Comparison of ENCODE assay signal across 16 cellular contexts in the genomic region with DNA sequence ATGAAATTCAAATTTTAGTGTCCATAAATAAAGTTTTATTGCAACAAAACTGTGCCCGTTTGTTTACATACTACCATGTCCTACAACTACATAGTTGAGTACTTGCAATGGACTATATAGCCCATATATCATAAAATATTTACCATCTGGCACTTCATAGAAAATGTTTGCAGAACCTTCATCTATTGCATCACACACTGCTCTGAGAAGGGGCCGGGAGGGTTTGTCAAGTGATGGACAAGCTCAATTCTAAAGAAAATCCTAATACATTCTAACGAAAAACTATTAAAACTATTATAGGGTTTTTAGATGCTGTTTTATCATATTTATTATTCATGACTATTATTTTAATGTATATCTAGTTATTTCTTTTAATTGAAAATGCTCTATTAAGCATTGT. TPM values are rescaled to one million over a fixed set of nuclear protein-coding genes. Genes with fewer than 3 reads are reported as not detected.
A peak's percentile ranks its signal among the peaks of the same experiment; 100 is the strongest.
DNase-seq lines count a peak whose midpoint lies in the region; FAIRE-seq and TF ChIP-seq lines count a peak whose summit lies in the region.
"Had no signal": no experiment of that assay in that cellular context is flagged by ENCODE, and none has a peak within 500 bp of the region (broad histone marks: within the 10 kb centered on the region; RNA-seq: fewer than 3 reads in every experiment).

No MANE protein-coding gene starts in this region.

- peaks cover 2% of the 10 kb centered on the region for H3K9me3 Mint-ChIP-seq in glutamatergic neuron (ENCODE audit: unreplicated experiment)
- H3K9me3 Mint-ChIP-seq: HFFc6 had no signal

- FAIRE-seq in TTC549 (lab: Jason Lieb, UNC): peak; percentile 80
- FAIRE-seq: HTR-8/SVneo had no signal

- H3K27me3 Mint-ChIP-seq in glutamatergic neuron (ENCODE audit: unreplicated experiment): peaks cover 4% of the 10 kb centered on the region

- no peak overlapping the region for H3K9ac ChIP-seq in BLaER1
- H3K9ac ChIP-seq in Karpas-422 (ENCODE audit: low read length): peak overlapping the region; percentile 72; the same call in 1 of the 2 replicates

- DNase-seq in Karpas-422 (peak; percentile 59), NB4 (ENCODE audit: low read depth) (peak; percentile 38), pons (ENCODE audit: low spot score) (no peak), glutamatergic neuron (no peak), NCI-H2029 (lab: John Stamatoyannopoulos, UW) (no peak)
- DNase-seq: ACHN, DMS53, GF-D8, HCEC 1CT, HFFc6 had no signal

- H3K4me3 ChIP-seq in BLaER1: no peak overlapping the region
- peak overlapping the region; percentile 47 for H3K4me3 ChIP-seq in Karpas-422 (ENCODE audit: low read length)
- H3K4me3 ChIP-seq in NB4 (ENCODE audit: low read depth, low read length): no peak overlapping the region

- H4K20me1 ChIP-seq in BLaER1 (no peaks in the 10 kb centered on the region), Karpas-422 (ENCODE audit: insufficient read depth, low read depth, low read length) (no peaks in the 10 kb centered on the region)

- no peaks in the 10 kb centered on the region for H3K27me3 ChIP-seq in BLaER1
- H3K27me3 ChIP-seq in Karpas-422 (ENCODE audit: low read length): no peaks in the 10 kb centered on the region

- H3K79me2 ChIP-seq in Karpas-422 (ENCODE audit: low read length): no peaks in the 10 kb centered on the region

- H3K27ac Mint-ChIP-seq in glutamatergic neuron (ENCODE audit: unreplicated experiment): no peak overlapping the region
- H3K27ac Mint-ChIP-seq: HFFc6 had no signal

- TF ChIP-seq CTCF in NB4 (IDR thresholded peaks at IDR 0.05; ENCODE audit: low read depth, low read length) (no peak), glutamatergic neuron (IDR thresholded peaks at IDR 0.05; ENCODE audit: partially characterized antibody, unreplicated experiment) (no peak)

- H3K27ac ChIP-seq in BLaER1 (peak overlapping the region; percentile 94), Karpas-422 (ENCODE audit: low read length) (peak overlapping the region; percentile 98)

- no peaks in the 10 kb centered on the region for H3K9me2 ChIP-seq in Karpas-422 (replicated peaks; ENCODE audit: insufficient read depth, low read length)

- no peak for TF ChIP-seq POLR2A in NB4 (IDR thresholded peaks at IDR 0.05; ENCODE audit: extremely low read depth, insufficient read length)

- H3K9me3 ChIP-seq in BLaER1 (peaks cover 18% of the 10 kb centered on the region), Karpas-422 (ENCODE audit: low read length) (peaks cover 12% of the 10 kb centered on the region)

- H3K4me2 ChIP-seq in BLaER1 (peak overlapping the region; percentile 94), Karpas-422 (ENCODE audit: low read depth, low read length, poor library complexity, severe bottlenecking) (peak overlapping the region; percentile 71)

- peaks cover 6% of the 10 kb centered on the region for H3K4me1 Mint-ChIP-seq in glutamatergic neuron (ENCODE audit: low read depth, unreplicated experiment)

- peaks cover 82% of the 10 kb centered on the region for H3K4me1 ChIP-seq in BLaER1
- peaks cover 61% of the 10 kb centered on the region for H3K4me1 ChIP-seq in Karpas-422 (ENCODE audit: low read length)

- H2AFZ ChIP-seq in Karpas-422 (ENCODE audit: low read length): 0 out of 2 replicates have a peak overlapping the region, but pooled peaks have one; percentile 9

- H3K36me3 ChIP-seq in BLaER1 (no peaks in the 10 kb centered on the region), Karpas-422 (ENCODE audit: insufficient read depth, low read length) (0 out of 2 replicates have a peak, but pooled peaks cover 4% of the 10 kb centered on the region)

- H3K36me3 Mint-ChIP-seq in glutamatergic neuron (ENCODE audit: unreplicated experiment): no peaks in the 10 kb centered on the region
- H3K36me3 Mint-ChIP-seq: CD14-positive monocyte had no signal

- H3K4me3 Mint-ChIP-seq in glutamatergic neuron (ENCODE audit: unreplicated experiment): no peak overlapping the region
- H3K4me3 Mint-ChIP-seq: CD14-positive monocyte, HFFc6 had no signal

RNA-seq across cellular contexts. Expression of a gene that starts 35.9 kb away (rescaled TPM):
- total RNA-seq in Karpas-422 (2014; rRNA removed; shearing (Covaris generic); ENCODE audit: low replicate concordance): 0.22 and 0.97 TPM in 2 replicates
- total RNA-seq in glutamatergic neuron (ENCODE audit: unreplicated experiment): not detected
- total RNA-seq: A172, H4, HFFc6 had no signal

Comparison
In these comparisons a context has a peak if more than half of its experiments do, and no peak if none do; other contexts are left out.
1. DNase-seq: peak in Karpas-422 (single experiment) and NB4 (single experiment); none in pons (single experiment), glutamatergic neuron (single experiment) and NCI-H2029 (single experiment).